20 cellular contexts compared by ENCODE assay signal in the genomic region with DNA sequence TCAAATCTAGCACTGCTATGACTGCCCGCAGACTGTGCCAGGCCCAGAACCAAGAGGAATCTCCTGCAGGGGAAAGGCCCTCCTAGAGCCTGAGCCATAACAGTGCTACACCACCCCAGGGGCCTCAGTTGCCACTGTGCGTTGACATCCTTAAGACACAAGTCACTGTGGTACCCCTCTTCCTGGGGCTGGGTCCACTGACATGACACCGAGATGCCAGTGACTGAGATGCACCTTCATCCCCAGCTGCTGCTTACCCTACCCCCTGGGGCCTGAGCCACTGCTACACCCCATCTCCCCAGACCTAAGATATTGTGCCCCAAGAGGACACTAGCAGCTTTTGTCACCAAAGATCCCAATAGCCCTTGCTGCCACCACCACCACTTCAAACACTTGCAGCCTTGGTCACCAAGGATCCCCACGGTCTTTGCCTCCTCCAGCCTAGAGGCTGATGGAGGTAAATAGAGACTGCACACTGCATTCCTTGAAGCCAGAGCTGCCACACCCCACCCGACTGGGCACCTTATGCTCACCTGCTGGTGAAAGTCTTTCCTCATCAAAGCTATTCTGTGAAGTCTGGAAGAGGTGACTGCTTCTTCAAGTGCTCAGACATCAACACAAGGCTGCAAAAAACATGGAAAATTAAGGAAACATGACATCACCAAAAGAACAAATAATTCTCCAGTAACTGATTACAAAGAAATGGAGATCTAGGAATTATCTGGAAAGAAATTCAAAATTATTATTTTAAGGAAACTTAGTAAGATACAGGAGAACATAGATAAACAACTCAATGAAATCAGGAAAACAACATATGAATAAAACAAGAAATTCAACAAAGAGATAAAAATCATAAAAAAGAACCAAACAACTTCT. TPM values are rescaled to one million over a fixed set of nuclear protein-coding genes. Genes with fewer than 3 reads are reported as not detected.
"Had no signal": no experiment of that assay in that cellular context is flagged by ENCODE, and none has a peak within 500 bp of the region (broad histone marks: within the 10 kb centered on the region; RNA-seq: fewer than 3 reads in every experiment).

No MANE protein-coding gene starts in this region.

- DNase-seq: activated CD4-positive, alpha-beta T cell treated with anti-CD3 and anti-CD28 coated beads for 4 hours; activated CD8-positive, alpha-beta T cell treated with anti-CD3 and anti-CD28 coated beads, Interleukin-2, amount 10 ng/mL, durations not matched to agents 7 days and 5 days; activated naive CD4-positive, alpha-beta T cell treated with anti-CD3 and anti-CD28 coated beads, Interleukin-2, amount 10 ng/mL, durations not matched to agents 7 days and 5 days; activated T-cell treated with anti-CD3 and anti-CD28 coated beads for 4 hours; esophagus squamous epithelium; left ventricle myocardium inferior; occipital lobe; right cardiac atrium; stimulated activated CD4-positive, alpha-beta T cell treated with anti-CD3 and anti-CD28 coated beads, Interleukin-1b, Interleukin-23, amount 100 ng/mL, for 48 hours; stomach; uterus had no signal

- H3K4me1 ChIP-seq: esophagus squamous epithelium, left ventricle myocardium inferior, prostate gland, uterus had no signal

- H3K9me3 Mint-ChIP-seq: activated naive CD4-positive, alpha-beta T cell treated with anti-CD3 and anti-CD28 coated beads, Interleukin-2, amount 10 ng/mL, durations not matched to agents 7 days and 5 days; activated T-helper 17 cell treated with anti-CD3 and anti-CD28 coated beads, Interleukin-2, amount 50 U/mL, for 72 hours had no signal

- H3K36me3 ChIP-seq: cardiac muscle cell, esophagus squamous epithelium, left ventricle myocardium inferior, prostate gland, stomach, uterus had no signal

- H3K4me1 Mint-ChIP-seq: activated naive CD4-positive, alpha-beta T cell treated with anti-CD3 and anti-CD28 coated beads, Interleukin-2, amount 10 ng/mL, durations not matched to agents 7 days and 5 days; activated T-helper 17 cell treated with anti-CD3 and anti-CD28 coated beads, Interleukin-2, amount 50 U/mL, for 72 hours; memory B cell; nephron; WTC11 had no signal

- H3K9me3 ChIP-seq: prostate gland had no signal

- H3K36me3 Mint-ChIP-seq: activated naive CD4-positive, alpha-beta T cell treated with anti-CD3 and anti-CD28 coated beads, Interleukin-2, amount 10 ng/mL, durations not matched to agents 7 days and 5 days; memory B cell; WTC11 had no signal

- ATAC-seq: activated CD8-positive, alpha-beta T cell treated with anti-CD3 and anti-CD28 coated beads, Interleukin-2, amount 10 ng/mL, durations not matched to agents 7 days and 5 days; activated T-helper 17 cell treated with anti-CD3 and anti-CD28 coated beads, Interleukin-2, amount 50 U/mL, for 72 hours; right cardiac atrium; WTC11 had no signal

- H3K27ac ChIP-seq: cardiac muscle cell, esophagus squamous epithelium, hepatocyte, left ventricle myocardium inferior, prostate gland, stomach, uterus had no signal

- H3K27ac Mint-ChIP-seq: activated CD8-positive, alpha-beta T cell treated with anti-CD3 and anti-CD28 coated beads, Interleukin-2, amount 10 ng/mL, durations not matched to agents 7 days and 5 days; activated naive CD4-positive, alpha-beta T cell treated with anti-CD3 and anti-CD28 coated beads, Interleukin-2, amount 10 ng/mL, durations not matched to agents 7 days and 5 days; activated T-helper 17 cell treated with anti-CD3 and anti-CD28 coated beads, Interleukin-2, amount 50 U/mL, for 72 hours; memory B cell; nephron; WTC11 had no signal

- H3K27me3 ChIP-seq: cardiac muscle cell, hepatocyte, uterus had no signal

- H3K4me3 Mint-ChIP-seq: activated CD8-positive, alpha-beta T cell treated with anti-CD3 and anti-CD28 coated beads, Interleukin-2, amount 10 ng/mL, durations not matched to agents 7 days and 5 days; activated naive CD4-positive, alpha-beta T cell treated with anti-CD3 and anti-CD28 coated beads, Interleukin-2, amount 10 ng/mL, durations not matched to agents 7 days and 5 days; activated T-helper 17 cell treated with anti-CD3 and anti-CD28 coated beads, Interleukin-2, amount 50 U/mL, for 72 hours; memory B cell; nephron; WTC11 had no signal

- H3K4me3 ChIP-seq: cardiac muscle cell, esophagus squamous epithelium, hepatocyte, left ventricle myocardium inferior, prostate gland, stomach, uterus had no signal

RNA-seq across cellular contexts. Expression of a gene that starts 40.4 kb away (rescaled TPM):
- total RNA-seq: activated T-helper 17 cell treated with anti-CD3 and anti-CD28 coated beads, Interleukin-2, amount 50 U/mL, for 72 hours; cardiac muscle cell; esophagus squamous epithelium; fibroblast of villous mesenchyme; left ventricle myocardium inferior; right cardiac atrium had no signal
- polyA plus RNA-seq: cardiac muscle cell, keratinocyte, right cardiac atrium had no signal
